ENCODE assay signal across 12 cellular contexts in genomic region chr7:130292682-130293257, GRCh38. TPM values are rescaled to one million over a fixed set of nuclear protein-coding genes. Genes with fewer than 3 reads are reported as not detected.
DNase-seq lines count a peak whose midpoint lies in the region; ATAC-seq, FAIRE-seq and TF ChIP-seq lines count a peak whose summit lies in the region.
"Had no signal": no experiment of that assay in that cellular context is flagged by ENCODE, and none has a peak within 500 bp of the region (broad histone marks: within the 10 kb centered on the region; RNA-seq: fewer than 3 reads in every experiment).

Gene CPA4, plus strand, starts transcription at chr7:130293161. Its CDS starts 20 bp downstream, at chr7:130293181.

- POLR2A ChIA-PET in PC-9 (lab: Charles Lee; ENCODE audit: unreplicated experiment) = interaction anchor here (0.5 to 1.5 kb wide), 7 partner anchors 51 to 1565 kb away, joined by 3 to 17 read pairs (median 4); partner anchors contain the start of gene TMEM209
- POLR2A ChIA-PET in CD8-positive, alpha-beta T cell (lab: Charles Lee) = no interaction called here

- no peaks in the 10 kb centered on the region for H3K36me3 ChIP-seq in PC-9 (ENCODE audit: low read depth)
- no peaks in the 10 kb centered on the region for H3K36me3 ChIP-seq in esophagus squamous epithelium
- H3K36me3 ChIP-seq in CD8-positive, alpha-beta T cell (ENCODE audit: insufficient read depth, low read length) = no peaks in the 10 kb centered on the region

- H3K27ac Mint-ChIP-seq in CD8-positive, alpha-beta T cell = no peak within 1 kb of the TSS
- H3K27ac Mint-ChIP-seq: activated CD4-positive, alpha-beta T cell treated with anti-CD3 and anti-CD28 coated beads, Interleukin-2, amount 10 ng/mL, durations not matched to agents 24 days and 14 days had no signal

- peaks cover 29% of the 10 kb centered on the region for H3F3A ChIP-seq in PC-9 (ENCODE audit: insufficient read depth, low read depth)

- no peaks in the 10 kb centered on the region for H3K27me3 ChIP-seq in PC-9 (ENCODE audit: insufficient read depth, low read depth)
- no peaks in the 10 kb centered on the region for H3K27me3 ChIP-seq in esophagus squamous epithelium
- no peaks in the 10 kb centered on the region for H3K27me3 ChIP-seq in CD8-positive, alpha-beta T cell (ENCODE audit: insufficient read depth, low read length)

- TF ChIP-seq CTCF in PC-9 (conservative IDR thresholded peaks at IDR 0.05) = no peak
- TF ChIP-seq CTCF in esophagus squamous epithelium (IDR thresholded peaks at IDR 0.05) = no peak
- TF ChIP-seq CTCF in CD8-positive, alpha-beta T cell (IDR thresholded peaks at IDR 0.05) = no peak

- intact Hi-C loops in PC-9 (cut with micrococcal nuclease; ENCODE audit: unreplicated experiment) (loop anchor here (1.0 to 5.0 kb wide), 3 partner anchors 64 to 195 kb away; no protein-coding TSS in a partner anchor), esophagus squamous epithelium (cut with DNase I) (no loop called here)
- intact Hi-C loops in CD8-positive, alpha-beta T cell (cut with DNase I, micrococcal nuclease) = no loop called here

- no peak for FAIRE-seq in GM12891 (lab: Jason Lieb, UNC)

- peaks cover 52% of the 10 kb centered on the region for H3K4me1 ChIP-seq in PC-9 (replicated peaks; ENCODE audit: insufficient read depth)
- H3K4me1 ChIP-seq in esophagus squamous epithelium = peaks cover 12 to 68% (median 16%) of the 10 kb centered on the region in 3 donors
- H3K4me1 ChIP-seq in CD8-positive, alpha-beta T cell (ENCODE audit: insufficient read depth, low read length) = no peaks in the 10 kb centered on the region

- H3K27me3 Mint-ChIP-seq in CD8-positive, alpha-beta T cell (ENCODE audit: low read depth) = no peaks in the 10 kb centered on the region
- H3K27me3 Mint-ChIP-seq: activated CD4-positive, alpha-beta T cell treated with anti-CD3 and anti-CD28 coated beads, Interleukin-2, amount 10 ng/mL, durations not matched to agents 24 days and 14 days had no signal

- H3K9me2 ChIP-seq in PC-9 (ENCODE audit: insufficient read depth) = no peaks in the 10 kb centered on the region

- no peaks in the 10 kb centered on the region for H4K20me1 ChIP-seq in PC-9 (ENCODE audit: insufficient read depth)

- no peaks in the 10 kb centered on the region for H3K79me2 ChIP-seq in PC-9 (ENCODE audit: low read depth)

- H3K9me3 ChIP-seq in PC-9 (ENCODE audit: insufficient read depth, low read depth) (peaks cover 9% of the 10 kb centered on the region; the same call in 1 of the 2 replicates), esophagus squamous epithelium (no peaks in the 10 kb centered on the region)
- H3K9me3 ChIP-seq in CD8-positive, alpha-beta T cell (ENCODE audit: low read length) = no peaks in the 10 kb centered on the region

- peak within 1 kb of the TSS; percentile 46 for H3K4me2 ChIP-seq in PC-9

- no peaks in the 10 kb centered on the region for H3K4me1 Mint-ChIP-seq in CD8-positive, alpha-beta T cell (ENCODE audit: low read depth)
- H3K4me1 Mint-ChIP-seq: activated CD4-positive, alpha-beta T cell treated with anti-CD3 and anti-CD28 coated beads, Interleukin-2, amount 10 ng/mL, durations not matched to agents 24 days and 14 days had no signal

- H3K36me3 Mint-ChIP-seq in CD8-positive, alpha-beta T cell = no peaks in the 10 kb centered on the region

- CTCF ChIA-PET in PC-9 (lab: Charles Lee) = interaction anchor here (0.6 kb wide), 1 partner anchor 285 kb away, joined by 5 read pairs; no protein-coding TSS in a partner anchor
- CTCF ChIA-PET in CD8-positive, alpha-beta T cell (lab: Charles Lee) = interaction anchor here (0.9 kb wide), 1 partner anchor 9 kb away, joined by 3 read pairs; no protein-coding TSS in a partner anchor

- H3K4me3 ChIP-seq in PC-9 (peak within 1 kb of the TSS; percentile 25; the same call in 1 of the 2 replicates), esophagus squamous epithelium (peak within 1 kb of the TSS in 2 of 4 donors; percentile 1 to 19), skeletal muscle cell (ENCODE audit: low read depth, low read length) (no peak within 1 kb of the TSS)
- H3K4me3 ChIP-seq in CD8-positive, alpha-beta T cell (ENCODE audit: low read depth, low read length) = no peak within 1 kb of the TSS

- H3K27ac ChIP-seq in PC-9 = peak within 1 kb of the TSS; percentile 42
- H3K27ac ChIP-seq in esophagus squamous epithelium = peak within 1 kb of the TSS; percentile 24 to 80 (median 76)
- no peak within 1 kb of the TSS for H3K27ac ChIP-seq in CD8-positive, alpha-beta T cell (ENCODE audit: low read depth, low read length)

- TF ChIP-seq POLR2A in esophagus squamous epithelium (IDR thresholded peaks at IDR 0.05) (no peak), GM12891 (IDR thresholded peaks at IDR 0.05; ENCODE audit: low read depth, low read length) (no peak)

- BruUV-seq in PC-9 (replicated peaks; lab: Mats Ljungman, UMichigan) = no TSS peak

- ATAC-seq in GM21619 (IDR thresholded peaks at IDR 0.05; ENCODE audit: unreplicated experiment) = peak; percentile 42
- no peak for ATAC-seq in CD8-positive, alpha-beta T cell

- DNase-seq in PC-9 (peak; percentile 64 to 98), esophagus squamous epithelium (lab: John Stamatoyannopoulos, UW) (no peak), skeletal muscle cell (ENCODE audit: low read depth) (peak; percentile 97), NCI-H82 treated with DMSO at 0.1 percent for 48 hours (lab: John Stamatoyannopoulos, UW; ENCODE audit: unreplicated experiment) (no peak), GM12891 (ENCODE audit: insufficient read length, low spot score) (no peak)
- DNase-seq in stimulated activated CD4-positive, alpha-beta T cell treated with anti-CD3 and anti-CD28 coated beads, Interleukin-12 subunit alpha, Interleukin-12 subunit beta, amount 100 ng/mL, for 4 hours = no peak
- DNase-seq in CD8-positive, alpha-beta T cell = no peak
- DNase-seq: activated CD4-positive, alpha-beta T cell treated with anti-CD3 and anti-CD28 coated beads, Interleukin-2, amount 10 ng/mL, durations not matched to agents 24 days and 14 days; NCI-H2107; nucleus accumbens; substantia nigra had no signal

- 18 to 33% methylated on average over 1 of the region's 1 CpG for WGBS in esophagus squamous epithelium, 2 donors

- H2AFZ ChIP-seq in PC-9 = no peak within 1 kb of the TSS

- H3K4me3 Mint-ChIP-seq in CD8-positive, alpha-beta T cell = no peak within 1 kb of the TSS
- H3K4me3 Mint-ChIP-seq: activated CD4-positive, alpha-beta T cell treated with anti-CD3 and anti-CD28 coated beads, Interleukin-2, amount 10 ng/mL, durations not matched to agents 24 days and 14 days had no signal

- H3K9me3 Mint-ChIP-seq in CD8-positive, alpha-beta T cell = no peaks in the 10 kb centered on the region

TF ChIP-seq in GM12891, 5 proteins besides CTCF, POLR2A, EP300 and RAD21:
- TF ChIP-seq SPI1 (IDR thresholded peaks at IDR 0.05; ENCODE audit: low read depth, low read length) (no peak), POU2F2 (IDR thresholded peaks at IDR 0.05; ENCODE audit: low read depth, low read length) (no peak), PAX5 (IDR thresholded peaks at IDR 0.05; ENCODE audit: insufficient read depth, low read length, severe bottlenecking) (no peak), POLR2AphosphoS5 (IDR thresholded peaks at IDR 0.05; ENCODE audit: low read depth, low read length) (no peak), TAF1 (IDR thresholded peaks at IDR 0.05; ENCODE audit: low read depth, low read length) (no peak)
TF ChIP-seq in GM12891: peak in this region for 0.

RNA-seq across cellular contexts. Expression of gene CPA4, which starts in this region (rescaled TPM):
- 4.2 and 9.8 TPM in 2 replicates for total RNA-seq in PC-9 (2021)
- 10 to 100 TPM in 2 of 4 donors, 1 to 10 TPM in 2; 5.3 to 12.3 (median 9.6) TPM for total RNA-seq in esophagus squamous epithelium
- polyA plus RNA-seq in GM12891 (2012; ENCODE audit: low read depth, missing spikeins) = 4.7 TPM
- total RNA-seq in CD8-positive, alpha-beta T cell = not detected
- total RNA-seq: activated CD4-positive, alpha-beta T cell treated with anti-CD3 and anti-CD28 coated beads, Interleukin-2, amount 10 ng/mL, durations not matched to agents 24 days and 14 days had no signal

Comparison
In these comparisons a context has a peak if more than half of its experiments do, and no peak if none do; other contexts are left out.
1. DNase-seq: peak in PC-9 (2 of 2) and skeletal muscle cell (single experiment); none in esophagus squamous epithelium (single experiment), NCI-H82 treated with DMSO at 0.1 percent for 48 hours (single experiment), GM12891 (single experiment), stimulated activated CD4-positive, alpha-beta T cell treated with anti-CD3 and anti-CD28 coated beads, Interleukin-12 subunit alpha, Interleukin-12 subunit beta, amount 100 ng/mL, for 4 hours (single experiment) and CD8-positive, alpha-beta T cell (0 of 7).